Comparison of ENCODE assay signal across 25 cellular contexts in genomic region chr17:56630202-56630601, GRCh38. TPM values are rescaled to one million over a fixed set of nuclear protein-coding genes. Genes with fewer than 3 reads are reported as not detected.
"Had no signal": no experiment of that assay in that cellular context is flagged by ENCODE, and none has a peak within 500 bp of the region (broad histone marks: within the 10 kb centered on the region; RNA-seq: fewer than 3 reads in every experiment).

No MANE protein-coding gene starts in this region.

- H3K9me3 ChIP-seq: breast epithelium, esophagus squamous epithelium, mucosa of descending colon, pancreas, prostate gland, upper lobe of left lung had no signal

- H3K36me3 Mint-ChIP-seq: activated naive CD4-positive, alpha-beta T cell treated with anti-CD3 and anti-CD28 coated beads, Interleukin-2, amount 50 U/mL, for 24 hours had no signal

- H3K4me3 ChIP-seq: esophagus squamous epithelium, mucosa of descending colon, pancreas, prostate gland, skin epidermis, upper lobe of left lung had no signal

- H3K9me3 Mint-ChIP-seq: activated CD8-positive, alpha-beta T cell treated with anti-CD3 and anti-CD28 coated beads for 36 hours; activated naive CD4-positive, alpha-beta T cell treated with anti-CD3 and anti-CD28 coated beads, Interleukin-2, amount 50 U/mL, for 24 hours; activated naive CD8-positive, alpha-beta T cell treated with anti-CD3 and anti-CD28 coated beads, Interleukin-2, amount 50 U/mL, for 24 hours; activated T-helper 2 cell treated with anti-CD3 and anti-CD28 coated beads, Interferon-gamma antibody, Interleukin-2, Interleukin-4, amounts not matched to agents 10 μg/mL and 5 μg/mL and 100 μg/mL, durations not matched to agents 14 hours and 24 hours and 36 hours; dendritic cell treated with granulocyte-macrophage colony-stimulating factor and Interleukin-4, amounts not matched to agents 40 ng/mL and 50 ng/mL, for 4 days; nephron progenitor cell had no signal

- ATAC-seq: left ventricle myocardium superior, sciatic nerve, T-helper 17 cell had no signal

- H3K27me3 Mint-ChIP-seq: activated CD8-positive, alpha-beta T cell treated with anti-CD3 and anti-CD28 coated beads for 36 hours; activated naive CD4-positive, alpha-beta T cell treated with anti-CD3 and anti-CD28 coated beads, Interleukin-2, amount 50 U/mL, for 24 hours had no signal

- H3K4me3 Mint-ChIP-seq: activated CD8-positive, alpha-beta T cell treated with anti-CD3 and anti-CD28 coated beads for 36 hours; activated naive CD4-positive, alpha-beta T cell treated with anti-CD3 and anti-CD28 coated beads, Interleukin-2, amount 50 U/mL, for 24 hours; activated naive CD8-positive, alpha-beta T cell treated with anti-CD3 and anti-CD28 coated beads, Interleukin-2, amount 50 U/mL, for 24 hours; dendritic cell treated with granulocyte-macrophage colony-stimulating factor and Interleukin-4, amounts not matched to agents 40 ng/mL and 50 ng/mL, for 4 days; nephron progenitor cell; T-helper 17 cell had no signal

- DNase-seq: activated CD4-positive, alpha-beta T cell treated with anti-CD3 and anti-CD28 coated beads for 1 hour; activated naive CD8-positive, alpha-beta T cell treated with anti-CD3 and anti-CD28 coated beads, Interleukin-2, amount 50 U/mL, for 24 hours; central memory CD4-positive, alpha-beta T cell; effector CD4-positive, alpha-beta T cell; esophagus squamous epithelium; left cardiac atrium; left ventricle myocardium superior; mucosa of descending colon; pancreas; retina; stimulated activated CD4-positive, alpha-beta T cell treated with anti-CD3 and anti-CD28 coated beads, Interleukin-12 subunit alpha, Interleukin-12 subunit beta, amount 100 ng/mL, for 4 hours; stimulated activated CD4-positive, alpha-beta T cell treated with anti-CD3 and anti-CD28 coated beads, Interleukin-4, amount 100 ng/mL, for 1 hour; substantia nigra; T-helper 17 cell; T1000; upper lobe of left lung had no signal

- H3K4me1 ChIP-seq: breast epithelium, esophagus squamous epithelium, pancreas, upper lobe of left lung had no signal

- H3K4me1 Mint-ChIP-seq: activated naive CD8-positive, alpha-beta T cell treated with anti-CD3 and anti-CD28 coated beads, Interleukin-2, amount 50 U/mL, for 24 hours; T-helper 17 cell had no signal

- H3K27me3 ChIP-seq: breast epithelium, esophagus squamous epithelium, pancreas, upper lobe of left lung had no signal

- H3K36me3 ChIP-seq: breast epithelium, esophagus squamous epithelium, pancreas, prostate gland, upper lobe of left lung had no signal

- H3K27ac Mint-ChIP-seq: activated CD8-positive, alpha-beta T cell treated with anti-CD3 and anti-CD28 coated beads for 36 hours; activated naive CD8-positive, alpha-beta T cell treated with anti-CD3 and anti-CD28 coated beads, Interleukin-2, amount 50 U/mL, for 24 hours; activated T-helper 2 cell treated with anti-CD3 and anti-CD28 coated beads, Interferon-gamma antibody, Interleukin-2, Interleukin-4, amounts not matched to agents 10 μg/mL and 5 μg/mL and 100 μg/mL, durations not matched to agents 14 hours and 24 hours and 36 hours; dendritic cell treated with granulocyte-macrophage colony-stimulating factor and Interleukin-4, amounts not matched to agents 40 ng/mL and 50 ng/mL, for 4 days; nephron progenitor cell; T-helper 17 cell had no signal

- H3K27ac ChIP-seq: breast epithelium, esophagus squamous epithelium, pancreas, prostate gland, skin epidermis, upper lobe of left lung had no signal

RNA-seq across cellular contexts. Expression of gene NOG, which starts 36.7 kb away (rescaled TPM):
- total RNA-seq: activated T-helper 2 cell treated with anti-CD3 and anti-CD28 coated beads, Interferon-gamma antibody, Interleukin-2, Interleukin-4, amounts not matched to agents 10 μg/mL and 5 μg/mL and 100 μg/mL, durations not matched to agents 14 hours and 24 hours and 36 hours had no signal
